Comparison of ENCODE assay signal across 21 cellular contexts in genomic region chr3:9747267-9747666, GRCh38. TPM values are rescaled to one million over a fixed set of nuclear protein-coding genes. Genes with fewer than 3 reads are reported as not detected.
A peak's percentile ranks its signal among the peaks of the same experiment; 100 is the strongest.
DNase-seq lines count a peak whose midpoint lies in the region; ATAC-seq and TF ChIP-seq lines count a peak whose summit lies in the region.
"Had no signal": no experiment of that assay in that cellular context is flagged by ENCODE, and none has a peak within 500 bp of the region (broad histone marks: within the 10 kb centered on the region; RNA-seq: fewer than 3 reads in every experiment).

No MANE protein-coding gene starts in this region.

- H3K27ac Mint-ChIP-seq in activated naive CD8-positive, alpha-beta T cell treated with anti-CD3 and anti-CD28 coated beads, Interleukin-2, amount 50 U/mL, for 24 hours = peak overlapping the region; percentile 68
- H3K27ac Mint-ChIP-seq: T-helper 1 cell treated with Interleukin-12 subunit alpha and Interleukin-12 subunit beta and Interleukin-4 antibody, amounts not matched to agents 30 μg/mL and 1 μg/mL, for 36 hours had no signal

- H3K27me3 Mint-ChIP-seq in activated naive CD8-positive, alpha-beta T cell treated with anti-CD3 and anti-CD28 coated beads, Interleukin-2, amount 50 U/mL, for 24 hours = no peaks in the 10 kb centered on the region
- H3K27me3 Mint-ChIP-seq: activated CD4-positive, alpha-beta T cell treated with anti-CD3 and anti-CD28 coated beads, Interleukin-2, amount 10 ng/mL, durations not matched to agents 24 days and 14 days had no signal

- H3K4me2 ChIP-seq in BLaER1 treated with 17β-estradiol and CSF1 and Interleukin-3, amounts not matched to agents 10 nM and 100 nM = peak overlapping the region in 10 of 11 experiments; percentile 13 to 99 (median 60); a peak in 16 of 22 replicates

- peaks cover 0 to 72% (median 64%) of the 10 kb centered on the region in 11 experiments; a peak in 20 of 22 replicates for H4K20me1 ChIP-seq in BLaER1 treated with 17β-estradiol and CSF1 and Interleukin-3, amounts not matched to agents 10 nM and 100 nM

- H3K9me3 ChIP-seq in BLaER1 treated with 17β-estradiol and CSF1 and Interleukin-3, amounts not matched to agents 10 nM and 100 nM (replicated peaks in 1 of 11) = no peaks in the 10 kb centered on the region
- no peaks in the 10 kb centered on the region for H3K9me3 ChIP-seq in uterus
- H3K9me3 ChIP-seq: upper lobe of left lung had no signal

- peaks cover 62 to 77% (median 70%) of the 10 kb centered on the region in 10 experiments for H3K4me1 ChIP-seq in BLaER1 treated with 17β-estradiol and CSF1 and Interleukin-3, amounts not matched to agents 10 nM and 100 nM
- peaks cover 0 to 3% of the 10 kb centered on the region in 2 donors for H3K4me1 ChIP-seq in uterus

- TF ChIP-seq POLR2A in uterus (IDR thresholded peaks at IDR 0.05) = no peak

- DNase-seq in activated naive CD8-positive, alpha-beta T cell treated with anti-CD3 and anti-CD28 coated beads, Interleukin-2, amount 50 U/mL, for 24 hours = no peak
- DNase-seq in kidney tubule cell (ENCODE audit: low spot score) (peak; percentile 25), uterus (no peak), NCI-H1092 treated with DMSO at 0.1 percent for 48 hours (lab: John Stamatoyannopoulos, UW) (no peak)
- no peak for DNase-seq in activated CD8-positive, alpha-beta memory T cell treated with anti-CD3 and anti-CD28 coated beads, Interleukin-2, amount 50 U/mL, for 4 hours
- DNase-seq: activated CD4-positive, alpha-beta T cell treated with anti-CD3 and anti-CD28 coated beads, Interleukin-2, amount 10 ng/mL, durations not matched to agents 24 days and 14 days; activated gamma-delta T cell; central memory CD4-positive, alpha-beta T cell; DND-41; NCI-H146; NCI-H524 treated with DMSO at 0.1 percent for 48 hours; stimulated activated CD4-positive, alpha-beta T cell treated with anti-CD3 and anti-CD28 coated beads, Interleukin-1b, Interleukin-23, amount 100 ng/mL, for 48 hours; stimulated activated CD8-positive, alpha-beta memory T cell treated with anti-CD3 and anti-CD28 coated beads, Interleukin-4, amount 100 ng/mL, for 48 hours; upper lobe of left lung had no signal

- H3K36me3 Mint-ChIP-seq in activated naive CD8-positive, alpha-beta T cell treated with anti-CD3 and anti-CD28 coated beads, Interleukin-2, amount 50 U/mL, for 24 hours (ENCODE audit: low read depth) = peaks cover 54% of the 10 kb centered on the region

- no peak overlapping the region for H3K4me3 Mint-ChIP-seq in activated naive CD8-positive, alpha-beta T cell treated with anti-CD3 and anti-CD28 coated beads, Interleukin-2, amount 50 U/mL, for 24 hours
- H3K4me3 Mint-ChIP-seq: activated CD4-positive, alpha-beta T cell treated with anti-CD3 and anti-CD28 coated beads, Interleukin-2, amount 10 ng/mL, durations not matched to agents 24 days and 14 days; T-helper 1 cell treated with Interleukin-12 subunit alpha and Interleukin-12 subunit beta and Interleukin-4 antibody, amounts not matched to agents 30 μg/mL and 1 μg/mL, for 36 hours had no signal

- H3K27ac ChIP-seq in BLaER1 treated with 17β-estradiol and CSF1 and Interleukin-3, amounts not matched to agents 10 nM and 100 nM = peak overlapping the region in 2 of 11 experiments; percentile 9 to 41; a peak in 3 of 22 replicates
- no peak overlapping the region for H3K27ac ChIP-seq in uterus
- H3K27ac ChIP-seq: upper lobe of left lung had no signal

- peaks cover 64 to 80% (median 76%) of the 10 kb centered on the region in 11 experiments for H3K36me3 ChIP-seq in BLaER1 treated with 17β-estradiol and CSF1 and Interleukin-3, amounts not matched to agents 10 nM and 100 nM
- no peaks in the 10 kb centered on the region for H3K36me3 ChIP-seq in uterus

- intact Hi-C loops in uterus (cut with DNase I; ENCODE audit: low total_unique reads) = no loop called here

- no peaks in the 10 kb centered on the region for H3K27me3 ChIP-seq in BLaER1 treated with 17β-estradiol and CSF1 and Interleukin-3, amounts not matched to agents 10 nM and 100 nM
- H3K27me3 ChIP-seq in uterus = no peaks in the 10 kb centered on the region
- H3K27me3 ChIP-seq: upper lobe of left lung had no signal

- ATAC-seq in HG03280 (IDR thresholded peaks at IDR 0.05; ENCODE audit: unreplicated experiment) (peak; percentile 19), HG03196 (IDR thresholded peaks at IDR 0.05; ENCODE audit: unreplicated experiment) (no peak)
- ATAC-seq in activated naive CD8-positive, alpha-beta T cell treated with anti-CD3 and anti-CD28 coated beads, Interleukin-2, amount 50 U/mL, for 24 hours = no peak
- ATAC-seq: K562, left lobe of liver, Panc1 had no signal

- H3K9me3 Mint-ChIP-seq in activated naive CD8-positive, alpha-beta T cell treated with anti-CD3 and anti-CD28 coated beads, Interleukin-2, amount 50 U/mL, for 24 hours = no peaks in the 10 kb centered on the region
- H3K9me3 Mint-ChIP-seq: activated CD4-positive, alpha-beta T cell treated with anti-CD3 and anti-CD28 coated beads, Interleukin-2, amount 10 ng/mL, durations not matched to agents 24 days and 14 days; T-helper 1 cell treated with Interleukin-12 subunit alpha and Interleukin-12 subunit beta and Interleukin-4 antibody, amounts not matched to agents 30 μg/mL and 1 μg/mL, for 36 hours had no signal

- TF ChIP-seq CTCF in uterus (IDR thresholded peaks at IDR 0.05) = no peak

- peak overlapping the region in 5 of 11 experiments; percentile 7 to 55 (median 30); a peak in 3 of 22 replicates for H3K9ac ChIP-seq in BLaER1 treated with 17β-estradiol and CSF1 and Interleukin-3, amounts not matched to agents 10 nM and 100 nM

- peaks cover 46% of the 10 kb centered on the region for H3K4me1 Mint-ChIP-seq in activated naive CD8-positive, alpha-beta T cell treated with anti-CD3 and anti-CD28 coated beads, Interleukin-2, amount 50 U/mL, for 24 hours

- H3K4me3 ChIP-seq in BLaER1 treated with 17β-estradiol and CSF1 and Interleukin-3, amounts not matched to agents 10 nM and 100 nM = no peak overlapping the region
- no peak overlapping the region for H3K4me3 ChIP-seq in uterus
- H3K4me3 ChIP-seq: K562, upper lobe of left lung had no signal

RNA-seq across cellular contexts. Expression of gene OGG1, which starts 2.5 kb away (rescaled TPM):
- total RNA-seq in uterus = 10 to 100 TPM; 29.8 to 60.7 (median 44.2) TPM

RNA-seq across cellular contexts. Expression of gene BRPF1, which starts 15.7 kb away (rescaled TPM):
- total RNA-seq in uterus = 10 to 100 TPM; 10.8 to 36.0 (median 16.7) TPM

RNA-seq across cellular contexts. Expression of gene CAMK1, which starts 22.5 kb away (rescaled TPM):
- 10 to 100 TPM; 19.1 to 63.0 (median 56.7) TPM for total RNA-seq in uterus

RNA-seq across cellular contexts. Expression of gene CPNE9, which starts 43.6 kb away (rescaled TPM):
- total RNA-seq in uterus = not detected
- total RNA-seq: activated CD4-positive, alpha-beta T cell treated with anti-CD3 and anti-CD28 coated beads, Interleukin-2, amount 10 ng/mL, durations not matched to agents 24 days and 14 days; left lobe of liver had no signal

RNA-seq across cellular contexts. Expression of gene TADA3, which starts 45.0 kb away (rescaled TPM):
- 10 to 100 TPM; 35.9 to 65.4 (median 55.3) TPM for total RNA-seq in uterus
